In genomic region chr2:150174396-150174795, GRCh38 we compare ENCODE assay signal across 23 cellular contexts.
"Had no signal": no experiment of that assay in that cellular context is flagged by ENCODE, and none has a peak within 500 bp of the region (broad histone marks: within the 10 kb centered on the region; RNA-seq: fewer than 3 reads in every experiment).

No MANE protein-coding gene starts in this region.

- H3K36me3 Mint-ChIP-seq: activated naive CD4-positive, alpha-beta T cell treated with anti-CD3 and anti-CD28 coated beads, Interleukin-2, amount 50 U/mL, for 72 hours had no signal

- H3K9me3 Mint-ChIP-seq: activated CD4-positive, alpha-beta T cell treated with anti-CD3 and anti-CD28 coated beads, Interleukin-2, amount 10 ng/mL, durations not matched to agents 24 days and 14 days; activated T-cell treated with anti-CD3 and anti-CD28 coated beads, Interleukin-2, amount 50 U/mL, for 4 hours; T-helper 1 cell treated with Interleukin-12 subunit alpha and Interleukin-12 subunit beta and Interleukin-4 antibody, amounts not matched to agents 30 μg/mL and 1 μg/mL, for 36 hours had no signal

- H3K4me3 Mint-ChIP-seq: activated CD4-positive, alpha-beta T cell treated with anti-CD3 and anti-CD28 coated beads, Interleukin-2, amount 10 ng/mL, durations not matched to agents 24 days and 14 days; activated naive CD8-positive, alpha-beta T cell treated with anti-CD3 and anti-CD28 coated beads, Interleukin-2, amount 50 U/mL, for 24 hours; activated T-cell treated with anti-CD3 and anti-CD28 coated beads, Interleukin-2, amount 50 U/mL, for 4 hours; T-helper 1 cell treated with Interleukin-12 subunit alpha and Interleukin-12 subunit beta and Interleukin-4 antibody, amounts not matched to agents 30 μg/mL and 1 μg/mL, for 36 hours; WTC11 had no signal

- H3K27ac Mint-ChIP-seq: activated CD4-positive, alpha-beta T cell treated with anti-CD3 and anti-CD28 coated beads, Interleukin-2, amount 10 ng/mL, durations not matched to agents 24 days and 14 days; activated naive CD4-positive, alpha-beta T cell treated with anti-CD3 and anti-CD28 coated beads, Interleukin-2, amount 50 U/mL, for 72 hours; activated naive CD8-positive, alpha-beta T cell treated with anti-CD3 and anti-CD28 coated beads, Interleukin-2, amount 50 U/mL, for 24 hours; T-helper 1 cell treated with Interleukin-12 subunit alpha and Interleukin-12 subunit beta and Interleukin-4 antibody, amounts not matched to agents 30 μg/mL and 1 μg/mL, for 36 hours; WTC11 had no signal

- H3K9me3 ChIP-seq: ascending aorta, body of pancreas had no signal

- H3K27me3 Mint-ChIP-seq: activated CD4-positive, alpha-beta T cell treated with anti-CD3 and anti-CD28 coated beads, Interleukin-2, amount 10 ng/mL, durations not matched to agents 24 days and 14 days; activated naive CD8-positive, alpha-beta T cell treated with anti-CD3 and anti-CD28 coated beads, Interleukin-2, amount 50 U/mL, for 24 hours had no signal

- DNase-seq: activated CD4-positive, alpha-beta T cell treated with anti-CD3 and anti-CD28 coated beads for 1 hour; activated CD4-positive, alpha-beta T cell treated with anti-CD3 and anti-CD28 coated beads, Interleukin-2, amount 10 ng/mL, durations not matched to agents 24 days and 14 days; activated CD4-positive, alpha-beta T cell treated with anti-CD3 and anti-CD28 coated beads, Interleukin-2, amount 50 U/mL, for 48 hours; activated CD8-positive, alpha-beta memory T cell treated with anti-CD3 and anti-CD28 coated beads for 24 hours; activated effector memory CD4-positive, alpha-beta T cell treated with anti-CD3 and anti-CD28 coated beads, Interleukin-2, amount 50 U/mL, for 16 hours; activated naive CD4-positive, alpha-beta T cell treated with Interleukin-2 at 50 U/mL for 16 hours; activated naive CD8-positive, alpha-beta T cell treated with anti-CD3 and anti-CD28 coated beads, Interleukin-2, amount 50 U/mL, for 24 hours; activated T-cell treated with anti-CD3 and anti-CD28 coated beads, Interleukin-2, amount 50 U/mL, for 4 hours; amniotic stem cell; body of pancreas; central memory CD4-positive, alpha-beta T cell; Kasumi-1; NCI-H1048; NCI-H146; NCI-H187 treated with DMSO at 0.1 percent for 48 hours; NCI-H2081 treated with DMSO at 0.1 percent for 48 hours; NCI-H446; NCI-H524; SHP77 treated with DMSO at 0.1 percent for 48 hours had no signal

- H3K4me3 ChIP-seq: ascending aorta, body of pancreas had no signal

- H3K4me1 Mint-ChIP-seq: activated CD4-positive, alpha-beta T cell treated with anti-CD3 and anti-CD28 coated beads, Interleukin-2, amount 10 ng/mL, durations not matched to agents 24 days and 14 days; activated naive CD8-positive, alpha-beta T cell treated with anti-CD3 and anti-CD28 coated beads, Interleukin-2, amount 50 U/mL, for 24 hours had no signal

- H3K36me3 ChIP-seq: ascending aorta had no signal

- ATAC-seq: activated naive CD4-positive, alpha-beta T cell treated with anti-CD3 and anti-CD28 coated beads, Interleukin-2, amount 50 U/mL, for 72 hours; activated naive CD8-positive, alpha-beta T cell treated with anti-CD3 and anti-CD28 coated beads, Interleukin-2, amount 50 U/mL, for 24 hours; activated T-cell treated with anti-CD3 and anti-CD28 coated beads, Interleukin-2, amount 50 U/mL, for 4 hours; WTC11 had no signal

- H3K27me3 ChIP-seq: ascending aorta, body of pancreas had no signal
